20 cellular contexts compared by ENCODE assay signal in the genomic region with DNA sequence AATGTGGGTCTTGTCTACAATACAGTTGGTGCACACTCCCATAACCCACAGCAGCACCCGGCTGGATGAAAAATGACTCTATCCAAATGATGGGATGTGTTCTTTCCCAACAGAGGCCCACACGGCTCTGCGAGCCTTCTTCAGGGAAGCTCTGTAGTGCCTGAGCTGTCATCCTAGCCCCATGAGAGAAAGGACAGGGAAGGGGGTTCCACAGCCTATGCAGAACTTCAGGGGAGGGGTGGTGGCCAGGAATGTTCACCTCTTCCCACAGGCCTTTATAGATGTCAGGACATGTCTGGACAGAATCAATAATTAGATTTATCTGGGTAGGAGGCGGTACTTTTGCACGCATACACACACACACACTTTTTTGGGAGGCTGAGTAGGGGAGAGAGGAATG.
A peak's percentile ranks its signal among the peaks of the same experiment; 100 is the strongest.
DNase-seq lines count a peak whose midpoint lies in the region; ATAC-seq, FAIRE-seq and TF ChIP-seq lines count a peak whose summit lies in the region.
"Had no signal": no experiment of that assay in that cellular context is flagged by ENCODE, and none has a peak within 500 bp of the region (broad histone marks: within the 10 kb centered on the region; RNA-seq: fewer than 3 reads in every experiment).

No MANE protein-coding gene starts in this region.

- no peaks in the 10 kb centered on the region for H3K9me3 Mint-ChIP-seq in astrocyte (ENCODE audit: unreplicated experiment)
- H3K9me3 Mint-ChIP-seq: activated CD4-positive, alpha-beta T cell treated with anti-CD3 and anti-CD28 coated beads, Interleukin-2, amount 10 ng/mL, durations not matched to agents 24 days and 14 days; CD4-positive, alpha-beta memory T cell; natural killer cell treated with Interleukin-12 subunit alpha and Interleukin-12 subunit beta and Interleukin-15 and Interleukin-18, amount 100 ng/mL, for 72 hours had no signal

- peaks cover 54% of the 10 kb centered on the region for H3K4me1 ChIP-seq in astrocyte (ENCODE audit: insufficient read depth, low read length)

- H3K36me3 Mint-ChIP-seq in astrocyte (ENCODE audit: low read depth, unreplicated experiment), result no peaks in the 10 kb centered on the region
- H3K36me3 Mint-ChIP-seq: CD4-positive, alpha-beta memory T cell; natural killer cell treated with Interleukin-12 subunit alpha and Interleukin-12 subunit beta and Interleukin-15 and Interleukin-18, amount 100 ng/mL, for 72 hours had no signal

- H3K9ac ChIP-seq in astrocyte (ENCODE audit: low read length), result peak overlapping the region; percentile 7

- no peak for FAIRE-seq in astrocyte (lab: Jason Lieb, UNC)

- DNase-seq in HCEC 1CT (peak; percentile 15), astrocyte (ENCODE audit: low read depth) (peak; percentile 86), fibroblast of mammary gland (ENCODE audit: low read depth) (peak; percentile 27), MV-4-11 (lab: John Stamatoyannopoulos, UW) (no peak), AG08395 (ENCODE audit: low spot score) (no peak)
- DNase-seq: activated CD4-positive, alpha-beta T cell treated with anti-CD3 and anti-CD28 coated beads, Interleukin-2, amount 10 ng/mL, durations not matched to agents 24 days and 14 days; activated effector memory CD4-positive, alpha-beta T cell treated with anti-CD3 and anti-CD28 coated beads, Interleukin-2, amount 50 U/mL, for 16 hours; amniotic stem cell; CD4-positive, alpha-beta memory T cell; cerebellar nuclear complex; DMS79; effector memory CD4-positive, alpha-beta T cell; mesendoderm; NCI-H2029; NCI-H446; NK-92 treated with Interleukin-12 subunit alpha and Interleukin-12 subunit beta, amount 100 ng/mL, for 24 hours had no signal

- TF ChIP-seq CTCF in astrocyte (IDR thresholded peaks at IDR 0.05; ENCODE audit: insufficient read depth, low read depth, low read length) (no peak), fibroblast of mammary gland (conservative IDR thresholded peaks at IDR 0.05; ENCODE audit: control insufficient read depth, insufficient read depth, low read depth, low read length) (no peak)

- peak overlapping the region; percentile 65 for H3K4me2 ChIP-seq in astrocyte (ENCODE audit: low read length)

- H2AFZ ChIP-seq in astrocyte (ENCODE audit: low read depth, low read length), result no peak overlapping the region

- H3K27me3 Mint-ChIP-seq in astrocyte (ENCODE audit: low read depth, unreplicated experiment), result peaks cover 2% of the 10 kb centered on the region

- H3K79me2 ChIP-seq in astrocyte (ENCODE audit: insufficient read depth, low read length), result no peaks in the 10 kb centered on the region

- H3K27ac ChIP-seq in astrocyte (ENCODE audit: low read depth, low read length) (peak overlapping the region; percentile 92), skin epidermis (peak overlapping the region in 18 of 21 experiments; percentile 12 to 84 (median 66))

- no peaks in the 10 kb centered on the region for H4K20me1 ChIP-seq in astrocyte (ENCODE audit: insufficient read depth, low read length)

- H3K36me3 ChIP-seq in astrocyte (ENCODE audit: insufficient read depth, low read length), result no peaks in the 10 kb centered on the region

- H3K4me3 Mint-ChIP-seq in astrocyte (ENCODE audit: unreplicated experiment), result no peak overlapping the region
- H3K4me3 Mint-ChIP-seq: activated CD4-positive, alpha-beta T cell treated with anti-CD3 and anti-CD28 coated beads, Interleukin-2, amount 10 ng/mL, durations not matched to agents 24 days and 14 days; CD4-positive, alpha-beta memory T cell; natural killer cell treated with Interleukin-12 subunit alpha and Interleukin-12 subunit beta and Interleukin-15 and Interleukin-18, amount 100 ng/mL, for 72 hours had no signal

- H3K27me3 ChIP-seq in astrocyte (ENCODE audit: insufficient read depth, low read length), result no peaks in the 10 kb centered on the region

- peaks cover 50% of the 10 kb centered on the region for H3K4me1 Mint-ChIP-seq in astrocyte (ENCODE audit: low read depth, unreplicated experiment)
- H3K4me1 Mint-ChIP-seq: CD4-positive, alpha-beta memory T cell had no signal

- H3K4me3 ChIP-seq in astrocyte (ENCODE audit: insufficient read depth, low read depth, low read length) (no peak overlapping the region), fibroblast of mammary gland (ENCODE audit: control insufficient read depth, low read depth, low read length) (no peak overlapping the region), skin epidermis (no peak overlapping the region)

- no peaks in the 10 kb centered on the region for H3K9me3 ChIP-seq in astrocyte (ENCODE audit: insufficient read depth, low read depth, low read length)

- H3K27ac Mint-ChIP-seq in astrocyte (ENCODE audit: unreplicated experiment), result peak overlapping the region; percentile 88
- H3K27ac Mint-ChIP-seq: activated CD4-positive, alpha-beta T cell treated with anti-CD3 and anti-CD28 coated beads, Interleukin-2, amount 10 ng/mL, durations not matched to agents 24 days and 14 days; CD4-positive, alpha-beta memory T cell; natural killer cell treated with Interleukin-12 subunit alpha and Interleukin-12 subunit beta and Interleukin-15 and Interleukin-18, amount 100 ng/mL, for 72 hours had no signal

- ATAC-seq in GM18861 (IDR thresholded peaks at IDR 0.05; ENCODE audit: unreplicated experiment) (no peak), GM18909 (IDR thresholded peaks at IDR 0.05; ENCODE audit: poor library complexity, unreplicated experiment) (no peak)
- ATAC-seq: natural killer cell treated with Interleukin-12 subunit alpha and Interleukin-12 subunit beta and Interleukin-15 and Interleukin-18, amount 100 ng/mL, for 72 hours had no signal

Comparison
In these comparisons a context has a peak if more than half of its experiments do, and no peak if none do; other contexts are left out.
1. DNase-seq: peak in HCEC 1CT (single experiment), astrocyte (single experiment) and fibroblast of mammary gland (single experiment); none in MV-4-11 (single experiment) and AG08395 (single experiment).